12 cellular contexts compared by ENCODE assay signal in genomic region chr7:44066494-44067063, GRCh38. TPM values are rescaled to one million over a fixed set of nuclear protein-coding genes. Genes with fewer than 3 reads are reported as not detected.
DNase-seq lines count a peak whose midpoint lies in the region; ATAC-seq, FAIRE-seq and TF ChIP-seq lines count a peak whose summit lies in the region.
"Had no signal": no experiment of that assay in that cellular context is flagged by ENCODE, and none has a peak within 500 bp of the region (broad histone marks: within the 10 kb centered on the region; RNA-seq: fewer than 3 reads in every experiment).

No MANE protein-coding gene starts in this region.

- peak in 1 of 2 experiments; percentile 28; a peak in 1 of 4 replicates for TF ChIP-seq POLR2A in HepG2 (IDR thresholded peaks at IDR 0.05; ENCODE audit: insufficient read depth in 1 of 2, low read depth in 2 of 2, low read length in 2 of 2)
- TF ChIP-seq POLR2A in transverse colon (IDR thresholded peaks at IDR 0.05): no peak

- no peak overlapping the region for H3K9ac ChIP-seq in HepG2 (ENCODE audit: insufficient read depth, low read depth, low read length)

- H3K27ac Mint-ChIP-seq in activated CD8-positive, alpha-beta T cell treated with anti-CD3 and anti-CD28 coated beads, Interleukin-2, amount 10 ng/mL, durations not matched to agents 7 days and 5 days: peak overlapping the region; percentile 22

- H3K27ac ChIP-seq in HepG2 (ENCODE audit: extremely low read length, insufficient read depth, low read length) (no peak overlapping the region), transverse colon (no peak overlapping the region)
- H3K27ac ChIP-seq: esophagus squamous epithelium had no signal

- H3K36me3 ChIP-seq in HepG2 (replicated peaks in 1 of 2; ENCODE audit: control insufficient read depth in 1 of 2, insufficient read depth in 2 of 2, low read length in 2 of 2) (peaks cover 0 to 2% of the 10 kb centered on the region in 2 experiments; a peak in 1 of 5 replicates), transverse colon (no peaks in the 10 kb centered on the region)

- H3K9me3 ChIP-seq in HepG2 (ENCODE audit: low read length) (no peaks in the 10 kb centered on the region), transverse colon (no peaks in the 10 kb centered on the region)
- H3K9me3 ChIP-seq: esophagus squamous epithelium had no signal

- DNase-seq in cardiac septum (ENCODE audit: low spot score) (peak; percentile 69), Right ventricle myocardium superior (no peak), HepG2 (ENCODE audit: low spot score) (no peak), transverse colon (peak; percentile 6), DMS53 (lab: John Stamatoyannopoulos, UW) (no peak), NCI-H1105 treated with DMSO at 0.1 percent for 48 hours (lab: John Stamatoyannopoulos, UW) (no peak)
- DNase-seq in activated CD8-positive, alpha-beta T cell treated with anti-CD3 and anti-CD28 coated beads, Interleukin-2, amount 10 ng/mL, durations not matched to agents 7 days and 5 days: no peak
- DNase-seq: esophagus squamous epithelium, nephron progenitor cell, T-cell had no signal

- in situ Hi-C loops in HepG2 (cut with HindIII; ENCODE audit: extremely low pct_ligation_motif_present, low pct_unique_long_range_greater_than_20kb) (no loop called here), transverse colon (cut with MboI; ENCODE audit: low pct_ligation_motif_present in 1 of 4, low pct_unique_long_range_greater_than_20kb in 1 of 4, low sequenced_read_pairs in 3 of 4) (no loop called here)

- no peak overlapping the region for H2AFZ ChIP-seq in HepG2 (ENCODE audit: low read length)

- H4K20me1 ChIP-seq in HepG2 (ENCODE audit: insufficient read depth, low read length): no peaks in the 10 kb centered on the region

- CTCF ChIA-PET in activated CD8-positive, alpha-beta T cell treated with anti-CD3 and anti-CD28 coated beads, Interleukin-2, amount 10 ng/mL, durations not matched to agents 7 days and 5 days (lab: Charles Lee): no interaction called here
- CTCF ChIA-PET in HepG2 (lab: Yijun Ruan, JAX; ENCODE audit: low intra/inter-chr PET ratio, low total read pairs): no interaction called here

- no peak overlapping the region for H3K4me2 ChIP-seq in HepG2 (ENCODE audit: low read depth, low read length)

- WGBS in HepG2 (ENCODE audit: low lambda C conversion rate): 61% methylated on average over 3 of the region's 7 CpGs
- 64% methylated on average over 7 of the region's 7 CpGs; no CpG with 5 or more reads in 1 of the 2 donors for WGBS in transverse colon (ENCODE audit: low coverage in 1 of 2), 2 donors

- H3K4me1 ChIP-seq in HepG2 (ENCODE audit: insufficient read depth, low read length): peaks cover 73% of the 10 kb centered on the region
- peaks cover 16 to 28% (median 22%) of the 10 kb centered on the region in 4 donors for H3K4me1 ChIP-seq in transverse colon

- POLR2A ChIA-PET in activated CD8-positive, alpha-beta T cell treated with anti-CD3 and anti-CD28 coated beads, Interleukin-2, amount 10 ng/mL, durations not matched to agents 7 days and 5 days (lab: Charles Lee): interaction anchor here (1.7 to 3.4 kb wide), 3 partner anchors 9 to 32 kb away, joined by 4 to 17 read pairs (median 5); no protein-coding TSS in a partner anchor
- POLR2A ChIA-PET in HepG2 (lab: Yijun Ruan, JAX): interaction anchor here (0.8 to 1.1 kb wide), 2 partner anchors 22 to 507 kb away, joined by 3 to 4 read pairs; partner anchors contain the start of genes DBNL and DDX56

- no peaks in the 10 kb centered on the region for H3K27me3 Mint-ChIP-seq in activated CD8-positive, alpha-beta T cell treated with anti-CD3 and anti-CD28 coated beads, Interleukin-2, amount 10 ng/mL, durations not matched to agents 7 days and 5 days (ENCODE audit: low read depth)
- H3K27me3 Mint-ChIP-seq: CD4-positive, alpha-beta T cell; T-cell had no signal

- H3K4me1 Mint-ChIP-seq in activated CD8-positive, alpha-beta T cell treated with anti-CD3 and anti-CD28 coated beads, Interleukin-2, amount 10 ng/mL, durations not matched to agents 7 days and 5 days (ENCODE audit: low read depth): peaks cover 12% of the 10 kb centered on the region

- H3K27me3 ChIP-seq in HepG2 (ENCODE audit: control insufficient read depth in 1 of 2, insufficient read depth in 2 of 2, low read length in 2 of 2): no peaks in the 10 kb centered on the region
- H3K27me3 ChIP-seq in transverse colon: no peaks in the 10 kb centered on the region
- H3K27me3 ChIP-seq: esophagus squamous epithelium had no signal

- TF ChIP-seq EP300 in HepG2 (IDR thresholded peaks at IDR 0.05; ENCODE audit: low read depth in 2 of 2, low read length in 2 of 2) (no peak), HepG2 (CRISPR knock-in tag; IDR thresholded peaks at IDR 0.05; ENCODE audit: borderline replicate concordance) (no peak), transverse colon (IDR thresholded peaks at IDR 0.05; ENCODE audit: low read depth) (no peak)

- H3K4me3 Mint-ChIP-seq in activated CD8-positive, alpha-beta T cell treated with anti-CD3 and anti-CD28 coated beads, Interleukin-2, amount 10 ng/mL, durations not matched to agents 7 days and 5 days: no peak overlapping the region
- H3K4me3 Mint-ChIP-seq: CD4-positive, alpha-beta T cell; nephron progenitor cell had no signal

- FAIRE-seq in HepG2 (lab: Jason Lieb, UNC): no peak

- ATAC-seq in Right ventricle myocardium superior (ENCODE audit: poor library complexity): no peak
- ATAC-seq in activated CD8-positive, alpha-beta T cell treated with anti-CD3 and anti-CD28 coated beads, Interleukin-2, amount 10 ng/mL, durations not matched to agents 7 days and 5 days: no peak
- ATAC-seq in HepG2: peak; percentile 4
- ATAC-seq in HG02870 (IDR thresholded peaks at IDR 0.05; ENCODE audit: unreplicated experiment): no peak

- intact Hi-C loops in cardiac septum (cut with DNase I) (no loop called here), Right ventricle myocardium superior (cut with DNase I) (no loop called here), HepG2 (cut with micrococcal nuclease; ENCODE audit: unreplicated experiment) (no loop called here), transverse colon (cut with DNase I; ENCODE audit: low total_unique reads) (no loop called here)

- H3K4me3 ChIP-seq in HepG2 (replicated peaks in 1 of 3; ENCODE audit: insufficient read depth in 1 of 3, low read depth in 2 of 3, low read length in 3 of 3) (no peak overlapping the region), transverse colon (no peak overlapping the region)
- H3K4me3 ChIP-seq: esophagus squamous epithelium had no signal

- H3K9me3 Mint-ChIP-seq in activated CD8-positive, alpha-beta T cell treated with anti-CD3 and anti-CD28 coated beads, Interleukin-2, amount 10 ng/mL, durations not matched to agents 7 days and 5 days (ENCODE audit: insufficient read depth): no peaks in the 10 kb centered on the region
- H3K9me3 Mint-ChIP-seq: CD4-positive, alpha-beta T cell; nephron progenitor cell had no signal

- no TSS peak for BruUV-seq in HepG2 (replicated peaks; lab: Mats Ljungman, UMichigan)

- TF ChIP-seq RAD21 in HepG2 (CRISPR knock-in tag; IDR thresholded peaks at IDR 0.05): no peak

- peaks cover 10% of the 10 kb centered on the region for H3K36me3 Mint-ChIP-seq in activated CD8-positive, alpha-beta T cell treated with anti-CD3 and anti-CD28 coated beads, Interleukin-2, amount 10 ng/mL, durations not matched to agents 7 days and 5 days (ENCODE audit: low read depth)

- TF ChIP-seq CTCF in HepG2 (CRISPR knock-in tag; IDR thresholded peaks at IDR 0.05): no peak
- TF ChIP-seq CTCF in transverse colon (IDR thresholded peaks at IDR 0.05): no peak

- no peaks in the 10 kb centered on the region for H3K79me2 ChIP-seq in HepG2 (ENCODE audit: insufficient read depth, low read length)

RNA-seq across cellular contexts. Expression of gene PGAM2, which starts 1.2 kb away (rescaled TPM):
- total RNA-seq in cardiac septum: 322 TPM
- 1,131 TPM for total RNA-seq in Right ventricle myocardium superior
- under 1 TPM; 0.34 to 0.68 TPM for total RNA-seq in activated CD8-positive, alpha-beta T cell treated with anti-CD3 and anti-CD28 coated beads, Interleukin-2, amount 10 ng/mL, durations not matched to agents 7 days and 5 days
- total RNA-seq in HepG2 (2016; rRNA removed; fragmentation: Illumina TruSeq; extraction: Trizol): 0.22 TPM in 1 of 2 replicates, not detected in the other
- not detected in 2 replicates for total RNA-seq in HepG2 (2016; cell fraction: cytosol; rRNA removed; fragmentation: Illumina TruSeq; extraction: Trizol; ENCODE audit: low read depth)
- not detected in 2 replicates for total RNA-seq in HepG2 (2016; cell fraction: insoluble cytoplasmic fraction; rRNA removed; fragmentation: Illumina TruSeq; extraction: Trizol)
- not detected in 2 replicates for total RNA-seq in HepG2 (2016; cell fraction: membrane; rRNA removed; fragmentation: Illumina TruSeq; extraction: Trizol)
- not detected in 2 replicates for total RNA-seq in HepG2 (2016; cell fraction: nucleus; rRNA removed; fragmentation: Illumina TruSeq; extraction: Trizol)
- 0.18 TPM in 1 of 2 replicates, not detected in the other for polyA plus RNA-seq in HepG2 (2011; rRNA removed)
- polyA plus RNA-seq in HepG2 (2011; cell fraction: cytosol; rRNA removed): 0.13 TPM in 1 of 2 replicates, not detected in the other
- 1.5 and 1.9 TPM in 2 replicates for polyA plus RNA-seq in HepG2 (2011; cell fraction: nucleus; rRNA removed)
- polyA plus RNA-seq in HepG2 (2012): 0.35 and 0.49 TPM in 2 replicates
- not detected in 2 replicates for polyA plus RNA-seq in HepG2 (2016; cell fraction: cytosol; fragmentation: Illumina TruSeq; extraction: Trizol; ENCODE audit: low read depth)
- not detected in 2 replicates for polyA plus RNA-seq in HepG2 (2016; cell fraction: insoluble cytoplasmic fraction; fragmentation: Illumina TruSeq; extraction: Trizol; ENCODE audit: low read depth)
- not detected in 2 replicates for polyA plus RNA-seq in HepG2 (2016; cell fraction: membrane; fragmentation: Illumina TruSeq; extraction: Trizol; ENCODE audit: low read depth)
- not detected in 2 replicates for polyA plus RNA-seq in HepG2 (2016; cell fraction: nucleus; fragmentation: Illumina TruSeq; extraction: Trizol; ENCODE audit: insufficient read depth, low read depth)
- polyA minus RNA-seq in HepG2 (2011; rRNA and poly(A)+ RNA removed; ENCODE audit: low replicate concordance): 0.19 and 0.24 TPM in 2 replicates
- polyA minus RNA-seq in HepG2 (2011; cell fraction: cytosol; rRNA and poly(A)+ RNA removed): not detected in 2 replicates
- polyA minus RNA-seq in HepG2 (2011; cell fraction: nucleus; rRNA and poly(A)+ RNA removed): 0.62 and 0.90 TPM in 2 replicates
- 1 to 10 TPM in 1 of 4 donors, not detected in 3; 9.7 TPM for total RNA-seq in transverse colon

RNA-seq across cellular contexts. Expression of gene POLM, which starts 15.8 kb away (rescaled TPM):
- 13.9 TPM for total RNA-seq in cardiac septum
- 15.5 TPM for total RNA-seq in Right ventricle myocardium superior
- 10 to 100 TPM; 37.3 to 37.9 TPM for total RNA-seq in activated CD8-positive, alpha-beta T cell treated with anti-CD3 and anti-CD28 coated beads, Interleukin-2, amount 10 ng/mL, durations not matched to agents 7 days and 5 days
- total RNA-seq in HepG2 (2016; rRNA removed; fragmentation: Illumina TruSeq; extraction: Trizol): 2.4 and 5.2 TPM in 2 replicates
- 1.4 and 2.1 TPM in 2 replicates for total RNA-seq in HepG2 (2016; cell fraction: cytosol; rRNA removed; fragmentation: Illumina TruSeq; extraction: Trizol; ENCODE audit: low read depth)
- total RNA-seq in HepG2 (2016; cell fraction: insoluble cytoplasmic fraction; rRNA removed; fragmentation: Illumina TruSeq; extraction: Trizol): 2.6 and 4.6 TPM in 2 replicates
- total RNA-seq in HepG2 (2016; cell fraction: membrane; rRNA removed; fragmentation: Illumina TruSeq; extraction: Trizol): 2.7 and 2.8 TPM in 2 replicates
- 7.3 and 9.5 TPM in 2 replicates for total RNA-seq in HepG2 (2016; cell fraction: nucleus; rRNA removed; fragmentation: Illumina TruSeq; extraction: Trizol)
- 5.4 and 6.6 TPM in 2 replicates for polyA plus RNA-seq in HepG2 (2011; rRNA removed)
- 2.2 and 3.1 TPM in 2 replicates for polyA plus RNA-seq in HepG2 (2011; cell fraction: cytosol; rRNA removed)
- polyA plus RNA-seq in HepG2 (2011; cell fraction: nucleus; rRNA removed): 30.4 and 31.3 TPM in 2 replicates
- polyA plus RNA-seq in HepG2 (2012): 4.0 and 4.2 TPM in 2 replicates
- polyA plus RNA-seq in HepG2 (2016; cell fraction: cytosol; fragmentation: Illumina TruSeq; extraction: Trizol; ENCODE audit: low read depth): 1.0 and 1.4 TPM in 2 replicates
- 1.9 and 2.4 TPM in 2 replicates for polyA plus RNA-seq in HepG2 (2016; cell fraction: insoluble cytoplasmic fraction; fragmentation: Illumina TruSeq; extraction: Trizol; ENCODE audit: low read depth)
- polyA plus RNA-seq in HepG2 (2016; cell fraction: membrane; fragmentation: Illumina TruSeq; extraction: Trizol; ENCODE audit: low read depth): 1.9 and 2.2 TPM in 2 replicates
- 20.1 and 20.6 TPM in 2 replicates for polyA plus RNA-seq in HepG2 (2016; cell fraction: nucleus; fragmentation: Illumina TruSeq; extraction: Trizol; ENCODE audit: insufficient read depth, low read depth)
- 11.8 and 14.8 TPM in 2 replicates for polyA minus RNA-seq in HepG2 (2011; rRNA and poly(A)+ RNA removed; ENCODE audit: low replicate concordance)
- polyA minus RNA-seq in HepG2 (2011; cell fraction: cytosol; rRNA and poly(A)+ RNA removed): 3.9 and 5.2 TPM in 2 replicates
- polyA minus RNA-seq in HepG2 (2011; cell fraction: nucleus; rRNA and poly(A)+ RNA removed): 17.9 and 18.9 TPM in 2 replicates
- total RNA-seq in transverse colon: 100 to 1,000 TPM in 2 of 4 donors, 10 to 100 TPM in 2; 54.3 to 340 (median 81.1) TPM

RNA-seq across cellular contexts. Expression of gene DBNL, which starts 22.1 kb away (rescaled TPM):
- total RNA-seq in cardiac septum (48.9 TPM), Right ventricle myocardium superior (28.0 TPM), HepG2 (2016; rRNA removed; fragmentation: Illumina TruSeq; extraction: Trizol) (35.1 and 35.4 TPM in 2 replicates), transverse colon (100 to 1,000 TPM in 3 of 4 donors, 10 to 100 TPM in 1; 97.5 to 184 (median 137) TPM)
- 100 to 1,000 TPM; 165 to 166 TPM for total RNA-seq in activated CD8-positive, alpha-beta T cell treated with anti-CD3 and anti-CD28 coated beads, Interleukin-2, amount 10 ng/mL, durations not matched to agents 7 days and 5 days
- 6.3 and 6.7 TPM in 2 replicates for total RNA-seq in HepG2 (2016; cell fraction: cytosol; rRNA removed; fragmentation: Illumina TruSeq; extraction: Trizol; ENCODE audit: low read depth)
- total RNA-seq in HepG2 (2016; cell fraction: insoluble cytoplasmic fraction; rRNA removed; fragmentation: Illumina TruSeq; extraction: Trizol): 30.6 and 36.6 TPM in 2 replicates
- 14.7 and 15.9 TPM in 2 replicates for total RNA-seq in HepG2 (2016; cell fraction: membrane; rRNA removed; fragmentation: Illumina TruSeq; extraction: Trizol)
- total RNA-seq in HepG2 (2016; cell fraction: nucleus; rRNA removed; fragmentation: Illumina TruSeq; extraction: Trizol): 17.2 and 21.8 TPM in 2 replicates
- 20.8 and 29.0 TPM in 2 replicates for polyA plus RNA-seq in HepG2 (2011; rRNA removed)
- 15.5 and 19.5 TPM in 2 replicates for polyA plus RNA-seq in HepG2 (2011; cell fraction: cytosol; rRNA removed)
- polyA plus RNA-seq in HepG2 (2011; cell fraction: nucleus; rRNA removed): 72.9 and 82.9 TPM in 2 replicates
- polyA plus RNA-seq in HepG2 (2012): 17.6 and 18.9 TPM in 2 replicates
- 5.0 and 5.7 TPM in 2 replicates for polyA plus RNA-seq in HepG2 (2016; cell fraction: cytosol; fragmentation: Illumina TruSeq; extraction: Trizol; ENCODE audit: low read depth)
- polyA plus RNA-seq in HepG2 (2016; cell fraction: insoluble cytoplasmic fraction; fragmentation: Illumina TruSeq; extraction: Trizol; ENCODE audit: low read depth): 31.8 and 36.6 TPM in 2 replicates
- polyA plus RNA-seq in HepG2 (2016; cell fraction: membrane; fragmentation: Illumina TruSeq; extraction: Trizol; ENCODE audit: low read depth): 10.1 and 10.8 TPM in 2 replicates
- 26.3 and 34.3 TPM in 2 replicates for polyA plus RNA-seq in HepG2 (2016; cell fraction: nucleus; fragmentation: Illumina TruSeq; extraction: Trizol; ENCODE audit: insufficient read depth, low read depth)
- polyA minus RNA-seq in HepG2 (2011; rRNA and poly(A)+ RNA removed; ENCODE audit: low replicate concordance): 51.2 and 89.6 TPM in 2 replicates
- 10.0 and 13.2 TPM in 2 replicates for polyA minus RNA-seq in HepG2 (2011; cell fraction: cytosol; rRNA and poly(A)+ RNA removed)
- polyA minus RNA-seq in HepG2 (2011; cell fraction: nucleus; rRNA and poly(A)+ RNA removed): 31.3 and 34.3 TPM in 2 replicates

RNA-seq across cellular contexts. Expression of gene AEBP1, which starts 37.6 kb away (rescaled TPM):
- 93.1 TPM for total RNA-seq in cardiac septum
- total RNA-seq in Right ventricle myocardium superior: 12.4 TPM
- 10 to 100 TPM; 13.0 to 15.7 TPM for total RNA-seq in activated CD8-positive, alpha-beta T cell treated with anti-CD3 and anti-CD28 coated beads, Interleukin-2, amount 10 ng/mL, durations not matched to agents 7 days and 5 days
- 0.22 TPM in 1 of 2 replicates, not detected in the other for total RNA-seq in HepG2 (2016; rRNA removed; fragmentation: Illumina TruSeq; extraction: Trizol)
- not detected in 2 replicates for total RNA-seq in HepG2 (2016; cell fraction: cytosol; rRNA removed; fragmentation: Illumina TruSeq; extraction: Trizol; ENCODE audit: low read depth)
- total RNA-seq in HepG2 (2016; cell fraction: insoluble cytoplasmic fraction; rRNA removed; fragmentation: Illumina TruSeq; extraction: Trizol): 0.04 TPM in 1 of 2 replicates, not detected in the other
- total RNA-seq in HepG2 (2016; cell fraction: membrane; rRNA removed; fragmentation: Illumina TruSeq; extraction: Trizol): not detected in 2 replicates
- not detected in 2 replicates for total RNA-seq in HepG2 (2016; cell fraction: nucleus; rRNA removed; fragmentation: Illumina TruSeq; extraction: Trizol)
- polyA plus RNA-seq in HepG2 (2011; rRNA removed): 0.55 and 0.81 TPM in 2 replicates
- polyA plus RNA-seq in HepG2 (2011; cell fraction: cytosol; rRNA removed): 0.15 and 0.27 TPM in 2 replicates
- polyA plus RNA-seq in HepG2 (2011; cell fraction: nucleus; rRNA removed): 6.7 and 6.8 TPM in 2 replicates
- 0.96 and 1.3 TPM in 2 replicates for polyA plus RNA-seq in HepG2 (2012)
- polyA plus RNA-seq in HepG2 (2016; cell fraction: cytosol; fragmentation: Illumina TruSeq; extraction: Trizol; ENCODE audit: low read depth): not detected in 2 replicates
- polyA plus RNA-seq in HepG2 (2016; cell fraction: insoluble cytoplasmic fraction; fragmentation: Illumina TruSeq; extraction: Trizol; ENCODE audit: low read depth): not detected in 2 replicates
- not detected in 2 replicates for polyA plus RNA-seq in HepG2 (2016; cell fraction: membrane; fragmentation: Illumina TruSeq; extraction: Trizol; ENCODE audit: low read depth)
- polyA plus RNA-seq in HepG2 (2016; cell fraction: nucleus; fragmentation: Illumina TruSeq; extraction: Trizol; ENCODE audit: insufficient read depth, low read depth): 0.29 and 0.89 TPM in 2 replicates
- 0.14 TPM in 1 of 2 replicates, not detected in the other for polyA minus RNA-seq in HepG2 (2011; rRNA and poly(A)+ RNA removed; ENCODE audit: low replicate concordance)
- 0.18 and 0.79 TPM in 2 replicates for polyA minus RNA-seq in HepG2 (2011; cell fraction: cytosol; rRNA and poly(A)+ RNA removed)
- 0.37 and 0.64 TPM in 2 replicates for polyA minus RNA-seq in HepG2 (2011; cell fraction: nucleus; rRNA and poly(A)+ RNA removed)
- 100 to 1,000 TPM in 1 of 4 donors, 10 to 100 TPM in 3; 33.9 to 151 (median 89.0) TPM for total RNA-seq in transverse colon

RNA-seq across cellular contexts. Expression of gene POLD2, which starts 56.8 kb away (rescaled TPM):
- total RNA-seq in cardiac septum (88.1 TPM), Right ventricle myocardium superior (75.3 TPM), HepG2 (2016; rRNA removed; fragmentation: Illumina TruSeq; extraction: Trizol) (87.6 and 98.8 TPM in 2 replicates), transverse colon (10 to 100 TPM; 20.1 to 32.7 (median 22.7) TPM)
- 100 to 1,000 TPM; 134 to 135 TPM for total RNA-seq in activated CD8-positive, alpha-beta T cell treated with anti-CD3 and anti-CD28 coated beads, Interleukin-2, amount 10 ng/mL, durations not matched to agents 7 days and 5 days
- 118 and 152 TPM in 2 replicates for total RNA-seq in HepG2 (2016; cell fraction: cytosol; rRNA removed; fragmentation: Illumina TruSeq; extraction: Trizol; ENCODE audit: low read depth)
- total RNA-seq in HepG2 (2016; cell fraction: insoluble cytoplasmic fraction; rRNA removed; fragmentation: Illumina TruSeq; extraction: Trizol): 74.7 and 95.4 TPM in 2 replicates
- total RNA-seq in HepG2 (2016; cell fraction: membrane; rRNA removed; fragmentation: Illumina TruSeq; extraction: Trizol): 139 and 187 TPM in 2 replicates
- 49.1 and 55.1 TPM in 2 replicates for total RNA-seq in HepG2 (2016; cell fraction: nucleus; rRNA removed; fragmentation: Illumina TruSeq; extraction: Trizol)
- 86.7 and 95.1 TPM in 2 replicates for polyA plus RNA-seq in HepG2 (2011; rRNA removed)
- polyA plus RNA-seq in HepG2 (2011; cell fraction: cytosol; rRNA removed): 65.5 and 120 TPM in 2 replicates
- polyA plus RNA-seq in HepG2 (2011; cell fraction: nucleus; rRNA removed): 88.2 and 88.7 TPM in 2 replicates
- polyA plus RNA-seq in HepG2 (2012): 64.0 and 65.2 TPM in 2 replicates
- 134 and 181 TPM in 2 replicates for polyA plus RNA-seq in HepG2 (2016; cell fraction: cytosol; fragmentation: Illumina TruSeq; extraction: Trizol; ENCODE audit: low read depth)
- polyA plus RNA-seq in HepG2 (2016; cell fraction: insoluble cytoplasmic fraction; fragmentation: Illumina TruSeq; extraction: Trizol; ENCODE audit: low read depth): 104 and 131 TPM in 2 replicates
- polyA plus RNA-seq in HepG2 (2016; cell fraction: membrane; fragmentation: Illumina TruSeq; extraction: Trizol; ENCODE audit: low read depth): 176 and 207 TPM in 2 replicates
- polyA plus RNA-seq in HepG2 (2016; cell fraction: nucleus; fragmentation: Illumina TruSeq; extraction: Trizol; ENCODE audit: insufficient read depth, low read depth): 104 and 121 TPM in 2 replicates
- polyA minus RNA-seq in HepG2 (2011; rRNA and poly(A)+ RNA removed; ENCODE audit: low replicate concordance): 82.4 and 267 TPM in 2 replicates
- polyA minus RNA-seq in HepG2 (2011; cell fraction: cytosol; rRNA and poly(A)+ RNA removed): 16.1 and 23.4 TPM in 2 replicates
- 22.9 TPM in 2 replicates for polyA minus RNA-seq in HepG2 (2011; cell fraction: nucleus; rRNA and poly(A)+ RNA removed)

Comparison
In these comparisons a context has a peak if more than half of its experiments do, and no peak if none do; other contexts are left out.
1. DNase-seq: peak in cardiac septum (single experiment) and transverse colon (single experiment); none in Right ventricle myocardium superior (single experiment), activated CD8-positive, alpha-beta T cell treated with anti-CD3 and anti-CD28 coated beads, Interleukin-2, amount 10 ng/mL, durations not matched to agents 7 days and 5 days (single experiment), HepG2 (single experiment), DMS53 (single experiment) and NCI-H1105 treated with DMSO at 0.1 percent for 48 hours (single experiment).
2. RNA of gene PGAM2, which starts 1.2 kb away (total RNA-seq): 1,131 TPM in Right ventricle myocardium superior (single experiment) and 322 TPM in cardiac septum (single experiment); 0.34 to 0.68 TPM in activated CD8-positive, alpha-beta T cell treated with anti-CD3 and anti-CD28 coated beads, Interleukin-2, amount 10 ng/mL, durations not matched to agents 7 days and 5 days, 9.7 TPM in transverse colon and 0.22 TPM in HepG2; every median in the first group is over 10 times any median in the second.